19 cellular contexts compared by ENCODE assay signal in the genomic region with DNA sequence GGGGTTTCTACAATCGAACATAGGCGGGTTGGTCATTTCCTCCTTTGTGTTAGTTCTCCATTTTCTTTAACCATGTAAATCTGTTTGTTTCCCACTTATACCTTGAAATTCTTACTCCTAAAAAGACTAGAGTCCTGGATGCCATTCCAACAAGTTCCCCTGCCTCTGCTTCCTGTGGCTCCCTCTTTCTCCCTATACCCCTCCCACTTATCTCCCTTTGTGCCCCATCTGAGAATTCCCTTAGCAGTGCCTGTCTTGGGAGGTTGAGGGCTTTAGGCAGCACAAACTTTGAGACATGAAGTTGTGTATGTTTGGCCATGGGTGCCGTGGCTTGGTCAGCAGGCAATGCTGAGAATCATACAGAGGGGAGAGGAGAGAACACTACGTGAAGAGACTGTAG.
DNase-seq lines count a peak whose midpoint lies in the region; ATAC-seq and TF ChIP-seq lines count a peak whose summit lies in the region.
"Had no signal": no experiment of that assay in that cellular context is flagged by ENCODE, and none has a peak within 500 bp of the region (broad histone marks: within the 10 kb centered on the region; RNA-seq: fewer than 3 reads in every experiment).

No MANE protein-coding gene starts in this region.

- no peak for TF ChIP-seq CTCF in GM23338 (conservative IDR thresholded peaks at IDR 0.05; ENCODE audit: low read depth in 2 of 2)
- no peak for TF ChIP-seq CTCF in nephron (IDR thresholded peaks at IDR 0.05; ENCODE audit: unreplicated experiment in 3 of 3)
- no peak for TF ChIP-seq CTCF in spleen (IDR thresholded peaks at IDR 0.05 in 8 of 11, conservative IDR thresholded peaks at IDR 0.05 in 3 of 11)

- intact Hi-C loops in spleen (cut with DNase I; ENCODE audit: low total_unique reads) = no loop called here
- intact Hi-C loops in activated T-helper 2 cell treated with anti-CD3 and anti-CD28 coated beads, Interferon-gamma antibody, Interleukin-2, Interleukin-4, amounts not matched to agents 10 μg/mL and 5 μg/mL and 100 μg/mL, durations not matched to agents 14 hours and 24 hours and 36 hours (cut with micrococcal nuclease) = no loop called here

- no peak overlapping the region for H3K4me2 ChIP-seq in GM23338
- H3K4me2 ChIP-seq: A549 had no signal

- 65 to 84% (median 71%) methylated on average over 4 of the region's 4 CpGs for WGBS in spleen, 5 donors

- H3K27ac ChIP-seq in GM23338 (ENCODE audit: low read depth) (no peak overlapping the region), spleen (peak overlapping the region in 5 of 8 donors; percentile 30 to 55 (median 48))
- H3K27ac ChIP-seq: A549, C4-2B had no signal

- no peaks in the 10 kb centered on the region for H3K27me3 ChIP-seq in GM23338 (ENCODE audit: insufficient read depth)
- H3K27me3 ChIP-seq in spleen (replicated peaks in 1 of 7) = no peaks in the 10 kb centered on the region
- H3K27me3 ChIP-seq: BE2C had no signal

- no peaks in the 10 kb centered on the region for H3K4me1 ChIP-seq in GM23338 (ENCODE audit: insufficient read depth)
- peaks cover 0 to 10% (median 0%) of the 10 kb centered on the region in 6 donors for H3K4me1 ChIP-seq in spleen
- H3K4me1 ChIP-seq: A549, BE2C had no signal

- H3K27ac Mint-ChIP-seq in GM23338 (0 out of 2 replicates have a peak overlapping the region, but pooled peaks have one; percentile 19), T-helper 17 cell (peak overlapping the region; percentile 41), nephron (peak overlapping the region in 2 of 3 experiments; percentile 25 to 30)
- no peak overlapping the region for H3K27ac Mint-ChIP-seq in activated T-helper 2 cell treated with anti-CD3 and anti-CD28 coated beads, Interferon-gamma antibody, Interleukin-2, Interleukin-4, amounts not matched to agents 10 μg/mL and 5 μg/mL and 100 μg/mL, durations not matched to agents 14 hours and 24 hours and 36 hours
- H3K27ac Mint-ChIP-seq: CD8-positive, alpha-beta T cell; HFFc6 had no signal

- no peak overlapping the region for H2AFZ ChIP-seq in GM23338

- no peaks in the 10 kb centered on the region for H3K36me3 ChIP-seq in GM23338 (ENCODE audit: insufficient read depth)
- H3K36me3 ChIP-seq in spleen = peaks cover 0 to 3% (median 0%) of the 10 kb centered on the region in 6 donors
- H3K36me3 ChIP-seq: BE2C had no signal

- H3K9me3 Mint-ChIP-seq in GM23338 (no peaks in the 10 kb centered on the region), nephron (no peaks in the 10 kb centered on the region)
- H3K9me3 Mint-ChIP-seq in activated T-helper 2 cell treated with anti-CD3 and anti-CD28 coated beads, Interferon-gamma antibody, Interleukin-2, Interleukin-4, amounts not matched to agents 10 μg/mL and 5 μg/mL and 100 μg/mL, durations not matched to agents 14 hours and 24 hours and 36 hours = no peaks in the 10 kb centered on the region
- H3K9me3 Mint-ChIP-seq: CD8-positive, alpha-beta T cell; HFFc6 had no signal

- DNase-seq in GM23338 (ENCODE audit: low spot score) = peak; percentile 33
- DNase-seq in T-helper 17 cell = no peak
- no peak for DNase-seq in spleen
- DNase-seq in SHP77 (lab: John Stamatoyannopoulos, UW) = no peak
- no peak for DNase-seq in activated T-helper 2 cell treated with anti-CD3 and anti-CD28 coated beads, Interferon-gamma antibody, Interleukin-2, Interleukin-4, amounts not matched to agents 10 μg/mL and 5 μg/mL and 100 μg/mL, durations not matched to agents 14 hours and 24 hours and 36 hours (ENCODE audit: low spot score)
- DNase-seq: BE2C; CD8-positive, alpha-beta T cell; COR-L47; DMS153; DMS79 treated with DMSO at 0.1 percent for 48 hours; EL; GOT3; HCEC 1CT; HFFc6 had no signal

- H3K4me3 Mint-ChIP-seq in GM23338 (no peak overlapping the region), T-helper 17 cell (no peak overlapping the region), nephron (no peak overlapping the region)
- H3K4me3 Mint-ChIP-seq in activated T-helper 2 cell treated with anti-CD3 and anti-CD28 coated beads, Interferon-gamma antibody, Interleukin-2, Interleukin-4, amounts not matched to agents 10 μg/mL and 5 μg/mL and 100 μg/mL, durations not matched to agents 14 hours and 24 hours and 36 hours (ENCODE audit: low read depth) = no peak overlapping the region
- H3K4me3 Mint-ChIP-seq: CD8-positive, alpha-beta T cell; HFFc6 had no signal

- H3K27me3 Mint-ChIP-seq in GM23338 (ENCODE audit: insufficient read depth, low read depth, poor library complexity) (no peaks in the 10 kb centered on the region), T-helper 17 cell (no peaks in the 10 kb centered on the region), nephron (ENCODE audit: low read depth) (no peaks in the 10 kb centered on the region)
- no peaks in the 10 kb centered on the region for H3K27me3 Mint-ChIP-seq in activated T-helper 2 cell treated with anti-CD3 and anti-CD28 coated beads, Interferon-gamma antibody, Interleukin-2, Interleukin-4, amounts not matched to agents 10 μg/mL and 5 μg/mL and 100 μg/mL, durations not matched to agents 14 hours and 24 hours and 36 hours (ENCODE audit: low read depth)

- H3F3A ChIP-seq in GM23338 (replicated peaks; ENCODE audit: low read depth) = no peaks in the 10 kb centered on the region

- H4K20me1 ChIP-seq in GM23338 (replicated peaks; ENCODE audit: insufficient read depth) = no peaks in the 10 kb centered on the region

- H3K36me3 Mint-ChIP-seq in GM23338 (ENCODE audit: low read depth) (no peaks in the 10 kb centered on the region), T-helper 17 cell (ENCODE audit: low read depth) (peaks cover 11% of the 10 kb centered on the region), nephron (ENCODE audit: low read depth) (peaks cover 4% of the 10 kb centered on the region)
- no peaks in the 10 kb centered on the region for H3K36me3 Mint-ChIP-seq in activated T-helper 2 cell treated with anti-CD3 and anti-CD28 coated beads, Interferon-gamma antibody, Interleukin-2, Interleukin-4, amounts not matched to agents 10 μg/mL and 5 μg/mL and 100 μg/mL, durations not matched to agents 14 hours and 24 hours and 36 hours (ENCODE audit: low read depth)

- no peak for TF ChIP-seq POLR2A in spleen (IDR thresholded peaks at IDR 0.05)

- no peaks in the 10 kb centered on the region for H3K79me2 ChIP-seq in GM23338 (replicated peaks; ENCODE audit: insufficient read depth)

- no peaks in the 10 kb centered on the region for H3K9me3 ChIP-seq in T-helper 17 cell (ENCODE audit: control insufficient read depth, low read length, poor library complexity, severe bottlenecking)
- no peaks in the 10 kb centered on the region for H3K9me3 ChIP-seq in spleen
- H3K9me3 ChIP-seq: A549, BE2C had no signal

- ATAC-seq in GM23338 (peak; percentile 75), T-helper 17 cell (no peak), GM21737 (IDR thresholded peaks at IDR 0.05; ENCODE audit: unreplicated experiment) (no peak)
- ATAC-seq: A549; CD8-positive, alpha-beta T cell; HepG2 had no signal

- H3K4me1 Mint-ChIP-seq in GM23338 = peaks cover 4% of the 10 kb centered on the region; the same call in 2 of the 3 replicates
- no peaks in the 10 kb centered on the region for H3K4me1 Mint-ChIP-seq in T-helper 17 cell
- peaks cover 21% of the 10 kb centered on the region for H3K4me1 Mint-ChIP-seq in nephron
- H3K4me1 Mint-ChIP-seq in activated T-helper 2 cell treated with anti-CD3 and anti-CD28 coated beads, Interferon-gamma antibody, Interleukin-2, Interleukin-4, amounts not matched to agents 10 μg/mL and 5 μg/mL and 100 μg/mL, durations not matched to agents 14 hours and 24 hours and 36 hours (ENCODE audit: low read depth) = no peaks in the 10 kb centered on the region

- no peaks in the 10 kb centered on the region for H3K9me2 ChIP-seq in GM23338 (ENCODE audit: insufficient read depth)

- no peak overlapping the region for H3K4me3 ChIP-seq in GM23338
- H3K4me3 ChIP-seq in spleen = no peak overlapping the region
- H3K4me3 ChIP-seq: A549 had no signal

TF ChIP-seq in GM23338, 12 proteins besides CTCF, POLR2A, EP300 and RAD21 (continues in another document):
- TF ChIP-seq POLR2AphosphoS5 (IDR thresholded peaks at IDR 0.05; ENCODE audit: low read depth) = no peak
- TF ChIP-seq JUNB (IDR thresholded peaks at IDR 0.05; ENCODE audit: unreplicated experiment) = no peak
- no peak for TF ChIP-seq STAT1 (IDR thresholded peaks at IDR 0.05; ENCODE audit: unreplicated experiment)
- no peak for TF ChIP-seq ZNF331 (CRISPR knock-in tag; IDR thresholded peaks at IDR 0.05; ENCODE audit: low read depth)
- no peak for TF ChIP-seq EZH2 (IDR thresholded peaks at IDR 0.05; ENCODE audit: low read depth, unreplicated experiment)
- no peak for TF ChIP-seq ZNF114 (CRISPR knock-in tag; IDR thresholded peaks at IDR 0.05)
- TF ChIP-seq ETS1 (IDR thresholded peaks at IDR 0.05) = no peak
